ENCODE assay signal across 18 cellular contexts in the genomic region with DNA sequence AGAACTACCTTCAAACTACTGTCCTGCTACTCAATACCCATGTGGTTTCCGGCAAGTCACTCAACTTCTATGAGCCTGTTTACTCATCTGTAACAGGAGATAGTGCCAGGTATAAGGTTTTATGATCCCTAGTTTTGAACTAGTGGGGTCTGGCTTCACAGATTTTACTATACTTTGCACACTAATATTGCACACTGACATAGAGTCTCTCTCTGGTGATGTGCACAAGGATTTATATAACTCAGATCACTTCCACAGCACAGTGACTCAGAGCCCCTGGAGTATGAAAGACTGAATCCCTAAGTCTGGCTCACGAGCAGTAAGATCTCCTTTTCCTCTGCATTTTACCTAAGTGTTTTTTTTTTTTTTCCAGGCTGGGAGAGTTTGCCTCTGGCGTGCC.
A peak's percentile ranks its signal among the peaks of the same experiment; 100 is the strongest.
DNase-seq lines count a peak whose midpoint lies in the region; ATAC-seq and TF ChIP-seq lines count a peak whose summit lies in the region.
"Had no signal": no experiment of that assay in that cellular context is flagged by ENCODE, and none has a peak within 500 bp of the region (broad histone marks: within the 10 kb centered on the region; RNA-seq: fewer than 3 reads in every experiment).

No MANE protein-coding gene starts in this region.

- H3K4me1 ChIP-seq in foreskin keratinocyte = peaks cover 73% of the 10 kb centered on the region
- H3K4me1 ChIP-seq in uterus = peaks cover 7 to 14% of the 10 kb centered on the region in 2 donors
- H3K4me1 ChIP-seq in upper lobe of left lung = peaks cover 9 to 19% (median 13%) of the 10 kb centered on the region in 4 donors

- H3K36me3 ChIP-seq in uterus (no peaks in the 10 kb centered on the region), upper lobe of left lung (no peaks in the 10 kb centered on the region)
- H3K36me3 ChIP-seq: lower lobe of right lung, neutrophil, transverse colon had no signal

- TF ChIP-seq CTCF in foreskin keratinocyte (conservative IDR thresholded peaks at IDR 0.05) = no peak
- TF ChIP-seq CTCF in uterus (IDR thresholded peaks at IDR 0.05) = no peak
- TF ChIP-seq CTCF in upper lobe of left lung (IDR thresholded peaks at IDR 0.05) = no peak

- H3K9me3 Mint-ChIP-seq in activated CD4-positive, alpha-beta T cell treated with anti-CD3 and anti-CD28 coated beads, Interleukin-2, amount 10 ng/mL, durations not matched to agents 24 days and 14 days = peaks cover 3% of the 10 kb centered on the region
- H3K9me3 Mint-ChIP-seq: activated naive CD4-positive, alpha-beta T cell treated with anti-CD3 and anti-CD28 coated beads, Interleukin-2, amount 50 U/mL, for 24 hours had no signal

- 94% methylated on average over 3 of the region's 3 CpGs for WGBS in upper lobe of left lung, 2 donors

- H3K27ac Mint-ChIP-seq in activated CD4-positive, alpha-beta T cell treated with anti-CD3 and anti-CD28 coated beads, Interleukin-2, amount 10 ng/mL, durations not matched to agents 24 days and 14 days = no peak overlapping the region
- H3K27ac Mint-ChIP-seq: activated naive CD4-positive, alpha-beta T cell treated with anti-CD3 and anti-CD28 coated beads, Interleukin-2, amount 50 U/mL, for 24 hours had no signal

- intact Hi-C loops in activated CD4-positive, alpha-beta T cell treated with anti-CD3 and anti-CD28 coated beads, Interleukin-2, amount 10 ng/mL, durations not matched to agents 24 days and 14 days (cut with micrococcal nuclease) = no loop called here
- intact Hi-C loops in uterus (cut with DNase I; ENCODE audit: low total_unique reads) = no loop called here

- H3K27me3 Mint-ChIP-seq in activated CD4-positive, alpha-beta T cell treated with anti-CD3 and anti-CD28 coated beads, Interleukin-2, amount 10 ng/mL, durations not matched to agents 24 days and 14 days = no peaks in the 10 kb centered on the region
- H3K27me3 Mint-ChIP-seq: activated naive CD4-positive, alpha-beta T cell treated with anti-CD3 and anti-CD28 coated beads, Interleukin-2, amount 50 U/mL, for 24 hours had no signal

- no peak overlapping the region for H3K4me3 Mint-ChIP-seq in activated CD4-positive, alpha-beta T cell treated with anti-CD3 and anti-CD28 coated beads, Interleukin-2, amount 10 ng/mL, durations not matched to agents 24 days and 14 days
- H3K4me3 Mint-ChIP-seq: activated naive CD4-positive, alpha-beta T cell treated with anti-CD3 and anti-CD28 coated beads, Interleukin-2, amount 50 U/mL, for 24 hours had no signal

- H3K27me3 ChIP-seq in foreskin keratinocyte = no peaks in the 10 kb centered on the region
- H3K27me3 ChIP-seq in uterus = no peaks in the 10 kb centered on the region
- H3K27me3 ChIP-seq in upper lobe of left lung = no peaks in the 10 kb centered on the region
- H3K27me3 ChIP-seq: neutrophil, transverse colon had no signal

- H3K4me3 ChIP-seq in uterus = no peak overlapping the region
- no peak overlapping the region for H3K4me3 ChIP-seq in upper lobe of left lung
- H3K4me3 ChIP-seq: coronary artery, lower lobe of right lung, transverse colon had no signal

- no peak for TF ChIP-seq EP300 in upper lobe of left lung (IDR thresholded peaks at IDR 0.05)

- peaks cover 28% of the 10 kb centered on the region for H3K4me1 Mint-ChIP-seq in activated CD4-positive, alpha-beta T cell treated with anti-CD3 and anti-CD28 coated beads, Interleukin-2, amount 10 ng/mL, durations not matched to agents 24 days and 14 days

- TF ChIP-seq POLR2A in uterus (IDR thresholded peaks at IDR 0.05) = no peak
- no peak for TF ChIP-seq POLR2A in upper lobe of left lung (IDR thresholded peaks at IDR 0.05)

- H3K27ac ChIP-seq in foreskin keratinocyte = peak overlapping the region; percentile 85
- peak overlapping the region; percentile 3 to 37 for H3K27ac ChIP-seq in uterus
- H3K27ac ChIP-seq in upper lobe of left lung = no peak overlapping the region
- H3K27ac ChIP-seq: coronary artery, lower lobe of right lung, neutrophil, transverse colon had no signal

- no peaks in the 10 kb centered on the region for H3K36me3 Mint-ChIP-seq in activated CD4-positive, alpha-beta T cell treated with anti-CD3 and anti-CD28 coated beads, Interleukin-2, amount 10 ng/mL, durations not matched to agents 24 days and 14 days (ENCODE audit: low read depth)

- DNase-seq in activated CD4-positive, alpha-beta T cell treated with anti-CD3 and anti-CD28 coated beads, Interleukin-2, amount 10 ng/mL, durations not matched to agents 24 days and 14 days = peak; percentile 48
- no peak for DNase-seq in activated CD4-positive, alpha-beta T cell treated with anti-CD3 and anti-CD28 coated beads for 48 hours
- DNase-seq in astrocyte of the hippocampus (ENCODE audit: low read depth, low spot score) (peak; percentile 37), foreskin keratinocyte (peak in 1 of 2 donors; percentile 81), uterus (no peak), germinal center (ENCODE audit: low spot score) (no peak), SK-N-DZ (ENCODE audit: low spot score) (no peak), upper lobe of left lung (no peak)
- DNase-seq: head of caudate nucleus, KBM-7, lower lobe of right lung, NCI-H1694 treated with DMSO at 0.1 percent for 48 hours, NCI-H526 treated with DMSO at 0.1 percent for 48 hours, SHP77 treated with DMSO at 0.1 percent for 48 hours, transverse colon had no signal

- no peaks in the 10 kb centered on the region for H3K9me3 ChIP-seq in uterus
- H3K9me3 ChIP-seq in upper lobe of left lung = no peaks in the 10 kb centered on the region
- H3K9me3 ChIP-seq: lower lobe of right lung, neutrophil, transverse colon had no signal

- ATAC-seq in foreskin keratinocyte = peak; percentile 79
- no peak for ATAC-seq in upper lobe of left lung (ENCODE audit: low FRiP score in 2 of 2)
- ATAC-seq: lower lobe of right lung had no signal

Comparison
In these comparisons a context has a peak if more than half of its experiments do, and no peak if none do; other contexts are left out.
1. DNase-seq: peak in activated CD4-positive, alpha-beta T cell treated with anti-CD3 and anti-CD28 coated beads, Interleukin-2, amount 10 ng/mL, durations not matched to agents 24 days and 14 days (single experiment) and astrocyte of the hippocampus (single experiment); none in activated CD4-positive, alpha-beta T cell treated with anti-CD3 and anti-CD28 coated beads for 48 hours (single experiment), uterus (0 of 2), germinal center (single experiment), SK-N-DZ (single experiment) and upper lobe of left lung (0 of 2).
2. H3K27ac ChIP-seq: peak in foreskin keratinocyte (single experiment) and uterus (2 of 2); none in upper lobe of left lung (0 of 4).